Comparison of ENCODE assay signal across 11 cellular contexts in genomic region chr3:188349276-188349962, GRCh38.
DNase-seq lines count a peak whose midpoint lies in the region; TF ChIP-seq lines count a peak whose summit lies in the region.
"Had no signal": no experiment of that assay in that cellular context is flagged by ENCODE, and none has a peak within 500 bp of the region (broad histone marks: within the 10 kb centered on the region; RNA-seq: fewer than 3 reads in every experiment).

No MANE protein-coding gene starts in this region.

- no peaks in the 10 kb centered on the region for H3K27me3 ChIP-seq in cardiac muscle cell
- no peaks in the 10 kb centered on the region for H3K27me3 ChIP-seq in skeletal muscle satellite cell (ENCODE audit: control insufficient read depth, insufficient read depth, low read length)
- no peaks in the 10 kb centered on the region for H3K27me3 ChIP-seq in MM.1S (replicated peaks; ENCODE audit: insufficient read depth, low read length)

- H3K4me1 ChIP-seq in cardiac muscle cell (ENCODE audit: low read depth) (peaks cover 18% of the 10 kb centered on the region), skeletal muscle satellite cell (ENCODE audit: control insufficient read depth, insufficient read depth, low read length) (peaks cover 31% of the 10 kb centered on the region), MM.1S (ENCODE audit: low read length) (no peaks in the 10 kb centered on the region)

- H3K9ac ChIP-seq in skeletal muscle satellite cell (ENCODE audit: low read depth, low read length) (peak overlapping the region; percentile 27), MM.1S (ENCODE audit: low read length) (no peak overlapping the region)

- H3K9me3 ChIP-seq in cardiac muscle cell (ENCODE audit: low read depth), result no peaks in the 10 kb centered on the region
- no peaks in the 10 kb centered on the region for H3K9me3 ChIP-seq in skeletal muscle satellite cell (replicated peaks; ENCODE audit: low read length)
- H3K9me3 ChIP-seq in MM.1S (replicated peaks; ENCODE audit: insufficient read depth, low read length), result no peaks in the 10 kb centered on the region

- peak overlapping the region in 1 of 6 donors; percentile 9 for H3K27ac Mint-ChIP-seq in immature natural killer cell
- H3K27ac Mint-ChIP-seq: stimulated activated naive CD8-positive, alpha-beta T cell treated with anti-CD3 and anti-CD28 coated beads, Interleukin-15, Interleukin-2, amounts not matched to agents 100 ng/mL and 50 ng/mL, for 24 hours had no signal

- H3K27me3 Mint-ChIP-seq in immature natural killer cell (ENCODE audit: low read depth in 3 of 3), result peaks cover 0 to 3% (median 1%) of the 10 kb centered on the region in 3 donors
- H3K27me3 Mint-ChIP-seq: stimulated activated naive CD8-positive, alpha-beta T cell treated with anti-CD3 and anti-CD28 coated beads, Interleukin-15, Interleukin-2, amounts not matched to agents 100 ng/mL and 50 ng/mL, for 24 hours had no signal

- H3K27ac ChIP-seq in cardiac muscle cell, result peak overlapping the region; percentile 10
- H3K27ac ChIP-seq in MM.1S (ENCODE audit: low read length), result no peak overlapping the region

- no peaks in the 10 kb centered on the region for H3K79me2 ChIP-seq in MM.1S (ENCODE audit: low read length)

- H3K9me2 ChIP-seq in MM.1S (replicated peaks; ENCODE audit: insufficient read depth, low read length), result no peaks in the 10 kb centered on the region

- peaks cover 3 to 7% (median 5%) of the 10 kb centered on the region in 3 donors for H3K36me3 Mint-ChIP-seq in immature natural killer cell

- no peak overlapping the region for H2AFZ ChIP-seq in MM.1S (ENCODE audit: low read length)

- H3K4me1 Mint-ChIP-seq in immature natural killer cell, result peaks cover 14 to 30% of the 10 kb centered on the region in 2 donors

- H3K4me3 ChIP-seq in cardiac muscle cell, result no peak overlapping the region
- no peak overlapping the region for H3K4me3 ChIP-seq in skeletal muscle satellite cell (ENCODE audit: low read length)
- H3K4me3 ChIP-seq in MM.1S (ENCODE audit: low read length), result no peak overlapping the region

- DNase-seq in SW480 (ENCODE audit: low spot score) (peak; percentile 6), cardiac muscle cell (ENCODE audit: low read depth in 1 of 2, low spot score in 1 of 2) (peak; percentile 19 to 53), immature natural killer cell (no peak), MM.1S (no peak), kidney glomerular epithelial cell (lab: John Stamatoyannopoulos, UW) (no peak)
- no peak for DNase-seq in activated effector memory CD4-positive, alpha-beta T cell treated with anti-CD3 and anti-CD28 coated beads, Interleukin-2, amount 50 U/mL, for 16 hours
- DNase-seq: activated naive CD4-positive, alpha-beta T cell treated with anti-CD3 and anti-CD28 coated beads, Interleukin-2, amount 50 U/mL, for 16 hours; NCI-H2227 treated with DMSO at 0.1 percent for 48 hours had no signal

- H3K4me2 ChIP-seq in skeletal muscle satellite cell (ENCODE audit: low read length) (peak overlapping the region; percentile 11), MM.1S (ENCODE audit: low read depth, low read length) (no peak overlapping the region)

- H3F3A ChIP-seq in MM.1S (ENCODE audit: insufficient read depth, low read length), result no peaks in the 10 kb centered on the region

- TF ChIP-seq CTCF in GM12872 (IDR thresholded peaks at IDR 0.05; ENCODE audit: insufficient read depth, low read depth, low read length) (peak; percentile 8; the same call in 1 of the 3 replicates), cardiac muscle cell (IDR thresholded peaks at IDR 0.05; ENCODE audit: low read depth, low read length) (peak; percentile 24), MM.1S (IDR thresholded peaks at IDR 0.05; ENCODE audit: low read length) (no peak)

- no peaks in the 10 kb centered on the region for H4K20me1 ChIP-seq in MM.1S (ENCODE audit: insufficient read depth, low read length)

- H3K36me3 ChIP-seq in cardiac muscle cell (no peaks in the 10 kb centered on the region), skeletal muscle satellite cell (ENCODE audit: insufficient read depth, low read length) (no peaks in the 10 kb centered on the region), MM.1S (replicated peaks; ENCODE audit: insufficient read depth, low read length) (no peaks in the 10 kb centered on the region)

- no peak overlapping the region for H3K4me3 Mint-ChIP-seq in immature natural killer cell
- H3K4me3 Mint-ChIP-seq: stimulated activated naive CD8-positive, alpha-beta T cell treated with anti-CD3 and anti-CD28 coated beads, Interleukin-15, Interleukin-2, amounts not matched to agents 100 ng/mL and 50 ng/mL, for 24 hours had no signal

- H3K9me3 Mint-ChIP-seq in immature natural killer cell, result no peaks in the 10 kb centered on the region
- H3K9me3 Mint-ChIP-seq: stimulated activated naive CD8-positive, alpha-beta T cell treated with anti-CD3 and anti-CD28 coated beads, Interleukin-15, Interleukin-2, amounts not matched to agents 100 ng/mL and 50 ng/mL, for 24 hours had no signal

Comparison
In these comparisons a context has a peak if more than half of its experiments do, and no peak if none do; other contexts are left out.
1. DNase-seq: peak in SW480 (single experiment) and cardiac muscle cell (2 of 2); none in immature natural killer cell (0 of 3), MM.1S (single experiment), kidney glomerular epithelial cell (single experiment) and activated effector memory CD4-positive, alpha-beta T cell treated with anti-CD3 and anti-CD28 coated beads, Interleukin-2, amount 50 U/mL, for 16 hours (single experiment).